Comparison of ENCODE assay signal across 35 cellular contexts in genomic region chr15:89932880-89933279, GRCh38. TPM values are rescaled to one million over a fixed set of nuclear protein-coding genes. Genes with fewer than 3 reads are reported as not detected.
"Had no signal": no experiment of that assay in that cellular context is flagged by ENCODE, and none has a peak within 500 bp of the region (broad histone marks: within the 10 kb centered on the region; RNA-seq: fewer than 3 reads in every experiment).

No MANE protein-coding gene starts in this region.

- DNase-seq: activated B cell treated with CpG ODN at 0.5 μM for 24 hours; activated CD4-positive, alpha-beta memory T cell treated with anti-CD3 and anti-CD28 coated beads for 36 hours; activated CD4-positive, alpha-beta T cell treated with anti-CD3 and anti-CD28 coated beads for 36 hours; activated CD4-positive, alpha-beta T cell treated with anti-CD3 and anti-CD28 coated beads, Interleukin-2, amount 10 ng/mL, durations not matched to agents 24 days and 14 days; activated CD8-positive, alpha-beta memory T cell treated with anti-CD3 and anti-CD28 coated beads, Interleukin-2, amount 10 ng/mL, durations not matched to agents 7 days and 5 days; activated CD8-positive, alpha-beta memory T cell treated with anti-CD3 and anti-CD28 coated beads, Interleukin-2, amount 50 U/mL, for 4 hours; activated CD8-positive, alpha-beta T cell treated with anti-CD3 and anti-CD28 coated beads, Interleukin-2, amount 10 ng/mL, durations not matched to agents 7 days and 5 days; activated effector memory CD4-positive, alpha-beta T cell treated with anti-CD3 and anti-CD28 coated beads, Interleukin-2, amount 50 U/mL, for 16 hours; activated naive CD4-positive, alpha-beta T cell treated with anti-CD3 and anti-CD28 coated beads for 36 hours; activated naive CD8-positive, alpha-beta T cell treated with anti-CD3 and anti-CD28 coated beads for 36 hours; activated naive CD8-positive, alpha-beta T cell treated with anti-CD3 and anti-CD28 coated beads, Interleukin-2, amount 50 U/mL, for 24 hours; activated T-cell treated with anti-CD3 and anti-CD28 coated beads, Interleukin-2, amount 50 U/mL, for 1 hour; activated T-cell treated with anti-CD3 and anti-CD28 coated beads, Interleukin-2, amount 50 U/mL, for 48 hours; adrenal gland; amygdala; aorta; body of pancreas; caudate nucleus; cortex of kidney; dermis blood vessel endothelial cell; effector CD4-positive, alpha-beta T cell; foreskin keratinocyte; heart right ventricle; T-cell had no signal

- FAIRE-seq: colon had no signal

- H3K9me3 Mint-ChIP-seq: activated B cell treated with CpG ODN at 0.5 μM for 24 hours; activated CD4-positive, alpha-beta memory T cell treated with anti-CD3 and anti-CD28 coated beads for 36 hours; activated CD4-positive, alpha-beta T cell treated with anti-CD3 and anti-CD28 coated beads, Interleukin-2, amount 10 ng/mL, durations not matched to agents 24 days and 14 days; activated naive CD4-positive, alpha-beta T cell treated with anti-CD3 and anti-CD28 coated beads for 36 hours; activated naive CD4-positive, alpha-beta T cell treated with anti-CD3 and anti-CD28 coated beads, Interleukin-2, amount 50 U/mL, for 24 hours; activated naive CD8-positive, alpha-beta T cell treated with anti-CD3 and anti-CD28 coated beads for 36 hours; activated naive CD8-positive, alpha-beta T cell treated with anti-CD3 and anti-CD28 coated beads, Interleukin-2, amount 50 U/mL, for 24 hours; activated T-helper 1 cell treated with anti-CD3 and anti-CD28 coated beads, Interleukin-12 subunit alpha, Interleukin-12 subunit beta, Interleukin-2, Interleukin-4 antibody, amounts not matched to agents 30 ng/mL and 10 ng/mL and 1 ng/mL, durations not matched to agents 14 hours and 24 hours and 36 hours; activated T-helper 2 cell treated with anti-CD3 and anti-CD28 coated beads, Interferon-gamma antibody, Interleukin-2, Interleukin-4, amounts not matched to agents 10 μg/mL and 5 μg/mL and 100 μg/mL, durations not matched to agents 14 hours and 24 hours and 36 hours; T-cell; T-helper 1 cell treated with Interleukin-12 subunit alpha and Interleukin-12 subunit beta and Interleukin-4 antibody, amounts not matched to agents 30 μg/mL and 1 μg/mL, for 36 hours had no signal

- H3K27me3 Mint-ChIP-seq: activated CD4-positive, alpha-beta T cell treated with anti-CD3 and anti-CD28 coated beads for 36 hours; activated naive CD4-positive, alpha-beta T cell treated with anti-CD3 and anti-CD28 coated beads, Interleukin-2, amount 50 U/mL, for 24 hours; T-cell had no signal

- H3K9me3 ChIP-seq: adrenal gland, body of pancreas, esophagus muscularis mucosa, gastroesophageal sphincter, heart right ventricle had no signal

- H3K4me3 Mint-ChIP-seq: activated B cell treated with CpG ODN at 0.5 μM for 24 hours; activated CD4-positive, alpha-beta memory T cell treated with anti-CD3 and anti-CD28 coated beads for 36 hours; activated CD4-positive, alpha-beta T cell treated with anti-CD3 and anti-CD28 coated beads for 36 hours; activated CD4-positive, alpha-beta T cell treated with anti-CD3 and anti-CD28 coated beads, Interleukin-2, amount 10 ng/mL, durations not matched to agents 24 days and 14 days; activated CD8-positive, alpha-beta memory T cell treated with anti-CD3 and anti-CD28 coated beads, Interleukin-2, amount 10 ng/mL, durations not matched to agents 7 days and 5 days; activated CD8-positive, alpha-beta T cell treated with anti-CD3 and anti-CD28 coated beads, Interleukin-2, amount 10 ng/mL, durations not matched to agents 7 days and 5 days; activated naive CD4-positive, alpha-beta T cell treated with anti-CD3 and anti-CD28 coated beads for 36 hours; activated naive CD4-positive, alpha-beta T cell treated with anti-CD3 and anti-CD28 coated beads, Interleukin-2, amount 50 U/mL, for 24 hours; activated naive CD8-positive, alpha-beta T cell treated with anti-CD3 and anti-CD28 coated beads for 36 hours; activated naive CD8-positive, alpha-beta T cell treated with anti-CD3 and anti-CD28 coated beads, Interleukin-2, amount 50 U/mL, for 24 hours; activated T-helper 1 cell treated with anti-CD3 and anti-CD28 coated beads, Interleukin-12 subunit alpha, Interleukin-12 subunit beta, Interleukin-2, Interleukin-4 antibody, amounts not matched to agents 30 ng/mL and 10 ng/mL and 1 ng/mL, durations not matched to agents 14 hours and 24 hours and 36 hours; T-cell; T-helper 1 cell treated with Interleukin-12 subunit alpha and Interleukin-12 subunit beta and Interleukin-4 antibody, amounts not matched to agents 30 μg/mL and 1 μg/mL, for 36 hours had no signal

- H3K27me3 ChIP-seq: adrenal gland, body of pancreas, esophagus muscularis mucosa, gastroesophageal sphincter had no signal

- H3K27ac ChIP-seq: adrenal gland, body of pancreas, esophagus muscularis mucosa, foreskin keratinocyte, gastroesophageal sphincter, heart right ventricle, VCaP had no signal

- H3K4me1 Mint-ChIP-seq: activated B cell treated with CpG ODN at 0.5 μM for 24 hours had no signal

- H3K4me1 ChIP-seq: adrenal gland, esophagus muscularis mucosa, foreskin keratinocyte, gastroesophageal sphincter, heart right ventricle had no signal

- H3K36me3 ChIP-seq: adrenal gland, esophagus muscularis mucosa, gastroesophageal sphincter, heart right ventricle had no signal

- H3K27ac Mint-ChIP-seq: activated B cell treated with CpG ODN at 0.5 μM for 24 hours; activated CD4-positive, alpha-beta memory T cell treated with anti-CD3 and anti-CD28 coated beads for 36 hours; activated CD4-positive, alpha-beta T cell treated with anti-CD3 and anti-CD28 coated beads for 36 hours; activated CD4-positive, alpha-beta T cell treated with anti-CD3 and anti-CD28 coated beads, Interleukin-2, amount 10 ng/mL, durations not matched to agents 24 days and 14 days; activated CD8-positive, alpha-beta memory T cell treated with anti-CD3 and anti-CD28 coated beads, Interleukin-2, amount 10 ng/mL, durations not matched to agents 7 days and 5 days; activated CD8-positive, alpha-beta T cell treated with anti-CD3 and anti-CD28 coated beads, Interleukin-2, amount 10 ng/mL, durations not matched to agents 7 days and 5 days; activated naive CD4-positive, alpha-beta T cell treated with anti-CD3 and anti-CD28 coated beads for 36 hours; activated naive CD4-positive, alpha-beta T cell treated with anti-CD3 and anti-CD28 coated beads, Interleukin-2, amount 50 U/mL, for 24 hours; activated naive CD8-positive, alpha-beta T cell treated with anti-CD3 and anti-CD28 coated beads for 36 hours; activated naive CD8-positive, alpha-beta T cell treated with anti-CD3 and anti-CD28 coated beads, Interleukin-2, amount 50 U/mL, for 24 hours; activated T-helper 1 cell treated with anti-CD3 and anti-CD28 coated beads, Interleukin-12 subunit alpha, Interleukin-12 subunit beta, Interleukin-2, Interleukin-4 antibody, amounts not matched to agents 30 ng/mL and 10 ng/mL and 1 ng/mL, durations not matched to agents 14 hours and 24 hours and 36 hours; activated T-helper 2 cell treated with anti-CD3 and anti-CD28 coated beads, Interferon-gamma antibody, Interleukin-2, Interleukin-4, amounts not matched to agents 10 μg/mL and 5 μg/mL and 100 μg/mL, durations not matched to agents 14 hours and 24 hours and 36 hours; T-cell; T-helper 1 cell treated with Interleukin-12 subunit alpha and Interleukin-12 subunit beta and Interleukin-4 antibody, amounts not matched to agents 30 μg/mL and 1 μg/mL, for 36 hours had no signal

- H3K4me3 ChIP-seq: adrenal gland, body of pancreas, esophagus muscularis mucosa, gastroesophageal sphincter, heart right ventricle had no signal

- ATAC-seq: activated CD4-positive, alpha-beta T cell treated with anti-CD3 and anti-CD28 coated beads for 36 hours; activated CD4-positive, CD25-positive, alpha-beta regulatory T cell treated with anti-CD3 and anti-CD28 coated beads, Interleukin-2, amount 50 U/mL, for 24 hours; activated CD8-positive, alpha-beta memory T cell treated with anti-CD3 and anti-CD28 coated beads, Interleukin-2, amount 10 ng/mL, durations not matched to agents 7 days and 5 days; activated CD8-positive, alpha-beta T cell treated with anti-CD3 and anti-CD28 coated beads, Interleukin-2, amount 10 ng/mL, durations not matched to agents 7 days and 5 days; activated naive CD8-positive, alpha-beta T cell treated with anti-CD3 and anti-CD28 coated beads, Interleukin-2, amount 50 U/mL, for 24 hours; body of pancreas; foreskin keratinocyte; gastroesophageal sphincter; heart right ventricle; T-cell had no signal

- H3K36me3 Mint-ChIP-seq: activated CD4-positive, alpha-beta memory T cell treated with anti-CD3 and anti-CD28 coated beads for 36 hours; activated CD8-positive, alpha-beta memory T cell treated with anti-CD3 and anti-CD28 coated beads, Interleukin-2, amount 10 ng/mL, durations not matched to agents 7 days and 5 days; activated naive CD4-positive, alpha-beta T cell treated with anti-CD3 and anti-CD28 coated beads, Interleukin-2, amount 50 U/mL, for 24 hours; activated naive CD8-positive, alpha-beta T cell treated with anti-CD3 and anti-CD28 coated beads for 36 hours; T-cell had no signal

RNA-seq across cellular contexts. Expression of gene ARPIN, which starts 20.1 kb away (rescaled TPM):
- total RNA-seq: activated B cell treated with CpG ODN at 0.5 μM for 24 hours; activated CD4-positive, alpha-beta T cell treated with anti-CD3 and anti-CD28 coated beads for 36 hours; activated CD4-positive, alpha-beta T cell treated with anti-CD3 and anti-CD28 coated beads, Interleukin-2, amount 10 ng/mL, durations not matched to agents 24 days and 14 days; activated CD8-positive, alpha-beta memory T cell treated with anti-CD3 and anti-CD28 coated beads for 36 hours; activated CD8-positive, alpha-beta memory T cell treated with anti-CD3 and anti-CD28 coated beads, Interleukin-2, amount 10 ng/mL, durations not matched to agents 7 days and 5 days; activated CD8-positive, alpha-beta T cell treated with anti-CD3 and anti-CD28 coated beads, Interleukin-2, amount 10 ng/mL, durations not matched to agents 7 days and 5 days; activated naive CD4-positive, alpha-beta T cell treated with anti-CD3 and anti-CD28 coated beads for 36 hours; activated naive CD8-positive, alpha-beta T cell treated with anti-CD3 and anti-CD28 coated beads for 36 hours; activated T-helper 1 cell treated with anti-CD3 and anti-CD28 coated beads, Interleukin-12 subunit alpha, Interleukin-12 subunit beta, Interleukin-2, Interleukin-4 antibody, amounts not matched to agents 30 ng/mL and 10 ng/mL and 1 ng/mL, durations not matched to agents 14 hours and 24 hours and 36 hours; activated T-helper 2 cell treated with anti-CD3 and anti-CD28 coated beads, Interferon-gamma antibody, Interleukin-2, Interleukin-4, amounts not matched to agents 10 μg/mL and 5 μg/mL and 100 μg/mL, durations not matched to agents 14 hours and 24 hours and 36 hours; T-helper 2 cell treated with Interferon-gamma antibody and Interleukin-4, amounts not matched to agents 100 ng/mL and 5 ng/mL, for 36 hours had no signal
